ENCODE assay signal across 1 cellular context in the genomic region with DNA sequence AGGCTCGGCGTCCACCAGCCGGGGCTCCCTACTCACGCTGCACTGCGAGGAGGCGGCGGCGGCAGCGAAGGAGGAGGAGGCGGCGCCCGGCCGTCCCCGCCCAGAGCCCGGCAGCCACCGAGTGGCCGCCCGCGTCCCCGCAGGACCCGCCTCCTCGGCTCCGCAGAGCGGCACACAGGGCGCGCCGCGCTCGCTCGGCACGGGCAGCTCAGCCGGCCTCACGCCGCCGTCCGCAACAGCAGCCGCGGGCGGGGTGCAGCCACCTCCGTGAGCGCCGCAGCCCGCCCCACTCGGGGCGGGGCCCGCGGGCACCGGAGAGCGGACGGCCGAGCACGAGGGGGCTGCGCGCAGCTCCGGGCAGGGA.
TF ChIP-seq lines count a peak whose summit lies in the region.

A gene (minus strand): TSS at position 46 of the 364 bp plus-strand sequence. CDS start 52,952 bp downstream, outside the sequence.

TF ChIP-seq in HepG2, 621 proteins besides CTCF, POLR2A, EP300 and RAD21 (continued from another document and continues in another):
- TF ChIP-seq, protein P1, sequence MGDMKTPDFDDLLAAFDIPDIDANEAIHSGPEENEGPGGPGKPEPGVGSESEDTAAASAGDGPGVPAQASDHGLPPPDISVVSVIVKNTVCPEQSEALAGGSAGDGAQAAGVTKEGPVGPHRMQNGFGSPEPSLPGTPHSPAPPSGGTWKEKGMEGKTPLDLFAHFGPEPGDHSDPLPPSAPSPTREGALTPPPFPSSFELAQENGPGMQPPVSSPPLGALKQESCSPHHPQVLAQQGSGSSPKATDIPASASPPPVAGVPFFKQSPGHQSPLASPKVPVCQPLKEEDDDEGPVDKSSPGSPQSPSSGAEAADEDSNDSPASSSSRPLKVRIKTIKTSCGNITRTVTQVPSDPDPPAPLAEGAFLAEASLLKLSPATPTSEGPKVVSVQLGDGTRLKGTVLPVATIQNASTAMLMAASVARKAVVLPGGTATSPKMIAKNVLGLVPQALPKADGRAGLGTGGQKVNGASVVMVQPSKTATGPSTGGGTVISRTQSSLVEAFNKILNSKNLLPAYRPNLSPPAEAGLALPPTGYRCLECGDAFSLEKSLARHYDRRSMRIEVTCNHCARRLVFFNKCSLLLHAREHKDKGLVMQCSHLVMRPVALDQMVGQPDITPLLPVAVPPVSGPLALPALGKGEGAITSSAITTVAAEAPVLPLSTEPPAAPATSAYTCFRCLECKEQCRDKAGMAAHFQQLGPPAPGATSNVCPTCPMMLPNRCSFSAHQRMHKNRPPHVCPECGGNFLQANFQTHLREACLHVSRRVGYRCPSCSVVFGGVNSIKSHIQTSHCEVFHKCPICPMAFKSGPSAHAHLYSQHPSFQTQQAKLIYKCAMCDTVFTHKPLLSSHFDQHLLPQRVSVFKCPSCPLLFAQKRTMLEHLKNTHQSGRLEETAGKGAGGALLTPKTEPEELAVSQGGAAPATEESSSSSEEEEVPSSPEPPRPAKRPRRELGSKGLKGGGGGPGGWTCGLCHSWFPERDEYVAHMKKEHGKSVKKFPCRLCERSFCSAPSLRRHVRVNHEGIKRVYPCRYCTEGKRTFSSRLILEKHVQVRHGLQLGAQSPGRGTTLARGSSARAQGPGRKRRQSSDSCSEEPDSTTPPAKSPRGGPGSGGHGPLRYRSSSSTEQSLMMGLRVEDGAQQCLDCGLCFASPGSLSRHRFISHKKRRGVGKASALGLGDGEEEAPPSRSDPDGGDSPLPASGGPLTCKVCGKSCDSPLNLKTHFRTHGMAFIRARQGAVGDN (CRISPR knock-in tag; IDR thresholded peaks at IDR 0.05), result no peak
- TF ChIP-seq, protein P2, sequence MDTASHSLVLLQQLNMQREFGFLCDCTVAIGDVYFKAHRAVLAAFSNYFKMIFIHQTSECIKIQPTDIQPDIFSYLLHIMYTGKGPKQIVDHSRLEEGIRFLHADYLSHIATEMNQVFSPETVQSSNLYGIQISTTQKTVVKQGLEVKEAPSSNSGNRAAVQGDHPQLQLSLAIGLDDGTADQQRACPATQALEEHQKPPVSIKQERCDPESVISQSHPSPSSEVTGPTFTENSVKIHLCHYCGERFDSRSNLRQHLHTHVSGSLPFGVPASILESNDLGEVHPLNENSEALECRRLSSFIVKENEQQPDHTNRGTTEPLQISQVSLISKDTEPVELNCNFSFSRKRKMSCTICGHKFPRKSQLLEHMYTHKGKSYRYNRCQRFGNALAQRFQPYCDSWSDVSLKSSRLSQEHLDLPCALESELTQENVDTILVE (CRISPR knock-in tag; IDR thresholded peaks at IDR 0.05), result no peak
- TF ChIP-seq, protein P3, sequence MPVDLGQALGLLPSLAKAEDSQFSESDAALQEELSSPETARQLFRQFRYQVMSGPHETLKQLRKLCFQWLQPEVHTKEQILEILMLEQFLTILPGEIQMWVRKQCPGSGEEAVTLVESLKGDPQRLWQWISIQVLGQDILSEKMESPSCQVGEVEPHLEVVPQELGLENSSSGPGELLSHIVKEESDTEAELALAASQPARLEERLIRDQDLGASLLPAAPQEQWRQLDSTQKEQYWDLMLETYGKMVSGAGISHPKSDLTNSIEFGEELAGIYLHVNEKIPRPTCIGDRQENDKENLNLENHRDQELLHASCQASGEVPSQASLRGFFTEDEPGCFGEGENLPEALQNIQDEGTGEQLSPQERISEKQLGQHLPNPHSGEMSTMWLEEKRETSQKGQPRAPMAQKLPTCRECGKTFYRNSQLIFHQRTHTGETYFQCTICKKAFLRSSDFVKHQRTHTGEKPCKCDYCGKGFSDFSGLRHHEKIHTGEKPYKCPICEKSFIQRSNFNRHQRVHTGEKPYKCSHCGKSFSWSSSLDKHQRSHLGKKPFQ (CRISPR knock-in tag; IDR thresholded peaks at IDR 0.05; ENCODE audit: insufficient replicate concordance), result no peak
- TF ChIP-seq MED13 (CRISPR knock-in tag; IDR thresholded peaks at IDR 0.05), result no peak
- 0 out of 4 replicates have a peak, but pooled peaks of 1 of the 2 experiments have one; percentile 8 for TF ChIP-seq KLF16 (CRISPR knock-in tag; IDR thresholded peaks at IDR 0.05)
- TF ChIP-seq, protein P4, sequence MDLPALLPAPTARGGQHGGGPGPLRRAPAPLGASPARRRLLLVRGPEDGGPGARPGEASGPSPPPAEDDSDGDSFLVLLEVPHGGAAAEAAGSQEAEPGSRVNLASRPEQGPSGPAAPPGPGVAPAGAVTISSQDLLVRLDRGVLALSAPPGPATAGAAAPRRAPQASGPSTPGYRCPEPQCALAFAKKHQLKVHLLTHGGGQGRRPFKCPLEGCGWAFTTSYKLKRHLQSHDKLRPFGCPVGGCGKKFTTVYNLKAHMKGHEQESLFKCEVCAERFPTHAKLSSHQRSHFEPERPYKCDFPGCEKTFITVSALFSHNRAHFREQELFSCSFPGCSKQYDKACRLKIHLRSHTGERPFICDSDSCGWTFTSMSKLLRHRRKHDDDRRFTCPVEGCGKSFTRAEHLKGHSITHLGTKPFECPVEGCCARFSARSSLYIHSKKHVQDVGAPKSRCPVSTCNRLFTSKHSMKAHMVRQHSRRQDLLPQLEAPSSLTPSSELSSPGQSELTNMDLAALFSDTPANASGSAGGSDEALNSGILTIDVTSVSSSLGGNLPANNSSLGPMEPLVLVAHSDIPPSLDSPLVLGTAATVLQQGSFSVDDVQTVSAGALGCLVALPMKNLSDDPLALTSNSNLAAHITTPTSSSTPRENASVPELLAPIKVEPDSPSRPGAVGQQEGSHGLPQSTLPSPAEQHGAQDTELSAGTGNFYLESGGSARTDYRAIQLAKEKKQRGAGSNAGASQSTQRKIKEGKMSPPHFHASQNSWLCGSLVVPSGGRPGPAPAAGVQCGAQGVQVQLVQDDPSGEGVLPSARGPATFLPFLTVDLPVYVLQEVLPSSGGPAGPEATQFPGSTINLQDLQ (CRISPR knock-in tag; IDR thresholded peaks at IDR 0.05), result no peak
- TF ChIP-seq CCAR2 (optimal IDR thresholded peaks at IDR 0.05; ENCODE audit: low read depth, low read length), result no peak
- TF ChIP-seq, protein P5, sequence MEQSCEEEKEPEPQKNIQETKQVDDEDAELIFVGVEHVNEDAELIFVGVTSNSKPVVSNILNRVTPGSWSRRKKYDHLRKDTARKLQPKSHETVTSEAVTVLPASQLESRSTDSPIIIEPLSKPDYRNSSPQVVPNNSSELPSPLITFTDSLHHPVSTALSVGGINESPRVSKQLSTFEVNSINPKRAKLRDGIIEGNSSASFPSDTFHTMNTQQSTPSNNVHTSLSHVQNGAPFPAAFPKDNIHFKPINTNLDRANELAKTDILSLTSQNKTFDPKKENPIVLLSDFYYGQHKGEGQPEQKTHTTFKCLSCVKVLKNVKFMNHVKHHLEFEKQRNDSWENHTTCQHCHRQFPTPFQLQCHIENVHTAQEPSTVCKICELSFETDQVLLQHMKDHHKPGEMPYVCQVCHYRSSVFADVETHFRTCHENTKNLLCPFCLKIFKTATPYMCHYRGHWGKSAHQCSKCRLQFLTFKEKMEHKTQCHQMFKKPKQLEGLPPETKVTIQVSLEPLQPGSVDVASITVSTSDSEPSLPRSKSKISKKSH (CRISPR knock-in tag; IDR thresholded peaks at IDR 0.05; ENCODE audit: borderline replicate concordance), result no peak
- no peak for TF ChIP-seq ZNF180 (CRISPR knock-in tag; IDR thresholded peaks at IDR 0.05; ENCODE audit: borderline replicate concordance, low read depth)
- no peak for TF ChIP-seq NCOR1 (IDR thresholded peaks at IDR 0.05; ENCODE audit: borderline replicate concordance, low read length)
- no peak for TF ChIP-seq EHMT2 (IDR thresholded peaks at IDR 0.05; ENCODE audit: borderline replicate concordance, low read depth, low read length)
- TF ChIP-seq PHF5A (CRISPR knock-in tag; IDR thresholded peaks at IDR 0.05; ENCODE audit: low read depth, unreplicated experiment), result no peak
- no peak for TF ChIP-seq YY1 (IDR thresholded peaks at IDR 0.05; ENCODE audit: insufficient read depth, insufficient replicate concordance, low read depth, low read length)
- TF ChIP-seq, protein P6, sequence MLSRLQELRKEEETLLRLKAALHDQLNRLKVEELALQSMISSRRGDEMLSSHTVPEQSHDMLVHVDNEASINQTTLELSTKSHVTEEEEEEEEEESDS (CRISPR knock-in tag; IDR thresholded peaks at IDR 0.05; ENCODE audit: borderline replicate concordance), result no peak
- no peak for TF ChIP-seq LCORL (IDR thresholded peaks at IDR 0.05)
- no peak for TF ChIP-seq LCORL (CRISPR knock-in tag; IDR thresholded peaks at IDR 0.05)
- TF ChIP-seq TAF1 (CRISPR knock-in tag; IDR thresholded peaks at IDR 0.05), result peak; percentile 5; the same call in 1 of the 2 replicates
- no peak for TF ChIP-seq RELA (CRISPR knock-in tag; IDR thresholded peaks at IDR 0.05)
- TF ChIP-seq, protein P7, sequence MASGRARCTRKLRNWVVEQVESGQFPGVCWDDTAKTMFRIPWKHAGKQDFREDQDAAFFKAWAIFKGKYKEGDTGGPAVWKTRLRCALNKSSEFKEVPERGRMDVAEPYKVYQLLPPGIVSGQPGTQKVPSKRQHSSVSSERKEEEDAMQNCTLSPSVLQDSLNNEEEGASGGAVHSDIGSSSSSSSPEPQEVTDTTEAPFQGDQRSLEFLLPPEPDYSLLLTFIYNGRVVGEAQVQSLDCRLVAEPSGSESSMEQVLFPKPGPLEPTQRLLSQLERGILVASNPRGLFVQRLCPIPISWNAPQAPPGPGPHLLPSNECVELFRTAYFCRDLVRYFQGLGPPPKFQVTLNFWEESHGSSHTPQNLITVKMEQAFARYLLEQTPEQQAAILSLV (CRISPR knock-in tag; IDR thresholded peaks at IDR 0.05; ENCODE audit: borderline replicate concordance), result no peak
- no peak for TF ChIP-seq PCBP1 (IDR thresholded peaks at IDR 0.05; ENCODE audit: borderline replicate concordance, low read depth, low read length)
- TF ChIP-seq, protein P8, sequence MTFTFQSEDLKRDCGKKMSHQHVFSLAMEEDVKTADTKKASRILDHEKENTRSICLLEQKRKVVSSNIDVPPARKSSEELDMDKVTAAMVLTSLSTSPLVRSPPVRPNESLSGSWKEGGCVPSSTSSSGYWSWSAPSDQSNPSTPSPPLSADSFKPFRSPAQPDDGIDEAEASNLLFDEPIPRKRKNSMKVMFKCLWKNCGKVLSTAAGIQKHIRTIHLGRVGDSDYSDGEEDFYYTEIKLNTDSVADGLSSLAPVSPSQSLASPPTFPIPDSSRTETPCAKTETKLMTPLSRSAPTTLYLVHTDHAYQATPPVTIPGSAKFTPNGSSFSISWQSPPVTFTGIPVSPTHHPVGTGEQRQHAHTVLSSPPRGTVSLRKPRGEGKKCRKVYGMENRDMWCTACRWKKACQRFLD (CRISPR knock-in tag; IDR thresholded peaks at IDR 0.05; ENCODE audit: borderline replicate concordance), result no peak
- TF ChIP-seq ZNF776 (CRISPR knock-in tag; IDR thresholded peaks at IDR 0.05), result peak; percentile 74; the same call in 1 of the 2 replicates
- no peak for TF ChIP-seq PAF1 (CRISPR knock-in tag; IDR thresholded peaks at IDR 0.05)
- TF ChIP-seq ZNF644 (CRISPR knock-in tag; IDR thresholded peaks at IDR 0.05; ENCODE audit: low read depth), result no peak
- TF ChIP-seq ZNF781 (CRISPR knock-in tag; IDR thresholded peaks at IDR 0.05; ENCODE audit: borderline replicate concordance, not compliant biosample characterization), result no peak
- TF ChIP-seq TAF15 (IDR thresholded peaks at IDR 0.05; ENCODE audit: low read depth, low read length, poor library complexity, severe bottlenecking), result no peak
- TF ChIP-seq, protein P9, sequence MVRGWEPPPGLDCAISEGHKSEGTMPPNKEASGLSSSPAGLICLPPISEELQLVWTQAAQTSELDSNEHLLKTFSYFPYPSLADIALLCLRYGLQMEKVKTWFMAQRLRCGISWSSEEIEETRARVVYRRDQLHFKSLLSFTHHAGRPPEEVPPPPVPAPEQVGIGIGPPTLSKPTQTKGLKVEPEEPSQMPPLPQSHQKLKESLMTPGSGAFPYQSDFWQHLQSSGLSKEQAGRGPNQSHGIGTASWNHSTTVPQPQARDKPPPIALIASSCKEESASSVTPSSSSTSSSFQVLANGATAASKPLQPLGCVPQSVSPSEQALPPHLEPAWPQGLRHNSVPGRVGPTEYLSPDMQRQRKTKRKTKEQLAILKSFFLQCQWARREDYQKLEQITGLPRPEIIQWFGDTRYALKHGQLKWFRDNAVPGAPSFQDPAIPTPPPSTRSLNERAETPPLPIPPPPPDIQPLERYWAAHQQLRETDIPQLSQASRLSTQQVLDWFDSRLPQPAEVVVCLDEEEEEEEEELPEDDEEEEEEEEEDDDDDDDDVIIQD (CRISPR knock-in tag; IDR thresholded peaks at IDR 0.05; ENCODE audit: low read depth), result no peak
- TF ChIP-seq, protein P10, sequence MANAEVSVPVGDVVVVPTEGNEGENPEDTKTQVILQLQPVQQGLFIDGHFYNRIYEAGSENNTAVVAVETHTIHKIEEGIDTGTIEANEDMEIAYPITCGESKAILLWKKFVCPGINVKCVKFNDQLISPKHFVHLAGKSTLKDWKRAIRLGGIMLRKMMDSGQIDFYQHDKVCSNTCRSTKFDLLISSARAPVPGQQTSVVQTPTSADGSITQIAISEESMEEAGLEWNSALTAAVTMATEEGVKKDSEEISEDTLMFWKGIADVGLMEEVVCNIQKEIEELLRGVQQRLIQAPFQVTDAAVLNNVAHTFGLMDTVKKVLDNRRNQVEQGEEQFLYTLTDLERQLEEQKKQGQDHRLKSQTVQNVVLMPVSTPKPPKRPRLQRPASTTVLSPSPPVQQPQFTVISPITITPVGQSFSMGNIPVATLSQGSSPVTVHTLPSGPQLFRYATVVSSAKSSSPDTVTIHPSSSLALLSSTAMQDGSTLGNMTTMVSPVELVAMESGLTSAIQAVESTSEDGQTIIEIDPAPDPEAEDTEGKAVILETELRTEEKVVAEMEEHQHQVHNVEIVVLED (CRISPR knock-in tag; IDR thresholded peaks at IDR 0.05; ENCODE audit: borderline replicate concordance), result no peak
- TF ChIP-seq ZNF775 (CRISPR knock-in tag; IDR thresholded peaks at IDR 0.05; ENCODE audit: borderline replicate concordance), result no peak
- TF ChIP-seq, protein P11, sequence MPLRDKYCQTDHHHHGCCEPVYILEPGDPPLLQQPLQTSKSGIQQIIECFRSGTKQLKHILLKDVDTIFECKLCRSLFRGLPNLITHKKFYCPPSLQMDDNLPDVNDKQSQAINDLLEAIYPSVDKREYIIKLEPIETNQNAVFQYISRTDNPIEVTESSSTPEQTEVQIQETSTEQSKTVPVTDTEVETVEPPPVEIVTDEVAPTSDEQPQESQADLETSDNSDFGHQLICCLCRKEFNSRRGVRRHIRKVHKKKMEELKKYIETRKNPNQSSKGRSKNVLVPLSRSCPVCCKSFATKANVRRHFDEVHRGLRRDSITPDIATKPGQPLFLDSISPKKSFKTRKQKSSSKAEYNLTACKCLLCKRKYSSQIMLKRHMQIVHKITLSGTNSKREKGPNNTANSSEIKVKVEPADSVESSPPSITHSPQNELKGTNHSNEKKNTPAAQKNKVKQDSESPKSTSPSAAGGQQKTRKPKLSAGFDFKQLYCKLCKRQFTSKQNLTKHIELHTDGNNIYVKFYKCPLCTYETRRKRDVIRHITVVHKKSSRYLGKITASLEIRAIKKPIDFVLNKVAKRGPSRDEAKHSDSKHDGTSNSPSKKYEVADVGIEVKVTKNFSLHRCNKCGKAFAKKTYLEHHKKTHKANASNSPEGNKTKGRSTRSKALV (CRISPR knock-in tag; IDR thresholded peaks at IDR 0.05), result no peak
- no peak for TF ChIP-seq ZSCAN25 (CRISPR knock-in tag; IDR thresholded peaks at IDR 0.05)
- no peak for TF ChIP-seq MEIS1 (CRISPR knock-in tag; IDR thresholded peaks at IDR 0.05; ENCODE audit: borderline replicate concordance)
- TF ChIP-seq ZNF235 (CRISPR knock-in tag; IDR thresholded peaks at IDR 0.05; ENCODE audit: borderline replicate concordance), result no peak; the same call in 1 of the 2 replicates
- TF ChIP-seq ZNF562 (CRISPR knock-in tag; IDR thresholded peaks at IDR 0.05; ENCODE audit: borderline replicate concordance), result no peak
- TF ChIP-seq BCL6 (CRISPR knock-in tag; IDR thresholded peaks at IDR 0.05), result no peak
- TF ChIP-seq IRX3 (CRISPR knock-in tag; IDR thresholded peaks at IDR 0.05; ENCODE audit: borderline replicate concordance, low read depth), result peak; percentile 72; the same call in 1 of the 2 replicates
- TF ChIP-seq ZFY (CRISPR knock-in tag; IDR thresholded peaks at IDR 0.05), result 0 out of 2 replicates have a peak, but pooled peaks have one; percentile 6
- no peak for TF ChIP-seq SKI (IDR thresholded peaks at IDR 0.05; ENCODE audit: partially characterized antibody)
- peak; percentile 13; the same call in 1 of the 2 replicates for TF ChIP-seq ZFP82 (CRISPR knock-in tag; IDR thresholded peaks at IDR 0.05; ENCODE audit: borderline replicate concordance)
- TF ChIP-seq ZBTB20 (CRISPR knock-in tag; IDR thresholded peaks at IDR 0.05; ENCODE audit: borderline replicate concordance, low read depth), result no peak
